Comparison of ENCODE assay signal across 25 cellular contexts in the genomic region with DNA sequence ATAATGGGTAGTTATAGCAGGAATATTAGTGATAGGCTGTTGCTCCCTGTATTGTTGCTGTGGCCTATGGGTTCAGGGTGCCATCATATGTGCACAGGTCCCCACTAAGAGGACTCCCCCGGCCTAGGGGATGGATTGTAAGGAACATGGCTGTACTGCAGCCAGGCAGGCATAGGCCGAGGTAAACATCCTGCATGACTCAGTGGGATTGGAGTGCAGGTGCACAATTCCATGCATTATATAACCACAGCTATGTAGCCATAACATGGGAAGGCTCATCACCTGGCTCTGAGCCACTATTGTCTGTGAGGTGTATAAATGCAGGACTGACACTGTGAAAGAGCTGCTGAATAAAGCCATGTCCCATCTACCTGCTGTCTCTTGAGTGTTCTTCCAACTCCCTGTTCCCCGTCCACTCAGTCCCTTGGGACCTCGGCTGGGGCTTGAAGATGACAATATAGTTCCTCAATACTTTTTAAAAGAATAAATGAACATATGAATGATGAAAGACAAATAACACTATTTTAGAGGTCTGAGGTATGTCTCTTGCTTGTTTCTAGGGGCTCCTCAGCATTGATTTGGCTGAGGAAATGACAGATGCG.
DNase-seq lines count a peak whose midpoint lies in the region; ATAC-seq, FAIRE-seq and TF ChIP-seq lines count a peak whose summit lies in the region.
"Had no signal": no experiment of that assay in that cellular context is flagged by ENCODE, and none has a peak within 500 bp of the region (broad histone marks: within the 10 kb centered on the region; RNA-seq: fewer than 3 reads in every experiment).

No MANE protein-coding gene starts in this region.

- TF ChIP-seq CTCF in MCF 10A (IDR thresholded peaks at IDR 0.05; ENCODE audit: unreplicated experiment) (no peak), breast epithelium (IDR thresholded peaks at IDR 0.05) (no peak), OCI-LY7 (conservative IDR thresholded peaks at IDR 0.05; ENCODE audit: low read length) (no peak), bronchial epithelial cell (IDR thresholded peaks at IDR 0.05; ENCODE audit: insufficient read depth, low read length, severe bottlenecking) (no peak), gastroesophageal sphincter (IDR thresholded peaks at IDR 0.05) (no peak), hepatocyte (IDR thresholded peaks at IDR 0.05; ENCODE audit: poor library complexity) (no peak)

- FAIRE-seq in bronchial epithelial cell (lab: Jason Lieb, UNC), result no peak
- FAIRE-seq: A549, GM12891, GM18507, H54 had no signal

- H4K20me1 ChIP-seq in OCI-LY7 (ENCODE audit: insufficient read depth, low read length) (no peaks in the 10 kb centered on the region), hepatocyte (ENCODE audit: insufficient read depth, poor library complexity, severe bottlenecking) (no peaks in the 10 kb centered on the region)
- H4K20me1 ChIP-seq: BLaER1 treated with 17β-estradiol and CSF1 and Interleukin-3, amounts not matched to agents 10 nM and 100 nM had no signal

- no peak overlapping the region for H3K4me3 ChIP-seq in breast epithelium
- no peak overlapping the region for H3K4me3 ChIP-seq in OCI-LY7 (ENCODE audit: low read depth, low read length, poor library complexity, severe bottlenecking)
- H3K4me3 ChIP-seq in bronchial epithelial cell (ENCODE audit: low read depth, low read length), result no peak overlapping the region
- H3K4me3 ChIP-seq in gastroesophageal sphincter, result no peak overlapping the region
- no peak overlapping the region for H3K4me3 ChIP-seq in hepatocyte
- H3K4me3 ChIP-seq: A549; BLaER1 treated with 17β-estradiol and CSF1 and Interleukin-3, amounts not matched to agents 10 nM and 100 nM; HAP-1 had no signal

- H3K9me3 Mint-ChIP-seq in MCF 10A (ENCODE audit: unreplicated experiment), result peaks cover 6% of the 10 kb centered on the region
- H3K9me3 Mint-ChIP-seq: CD4-positive, alpha-beta T cell had no signal

- peak; percentile 3 for DNase-seq in MCF 10A (ENCODE audit: unreplicated experiment)
- no peak for DNase-seq in breast epithelium (ENCODE audit: low spot score in 2 of 2)
- peak; percentile 3 for DNase-seq in OCI-LY7 (ENCODE audit: low spot score)
- DNase-seq in bronchial epithelial cell (ENCODE audit: low read depth), result peak; percentile 4
- no peak for DNase-seq in hepatocyte (ENCODE audit: low spot score)
- no peak for DNase-seq in activated CD8-positive, alpha-beta memory T cell treated with anti-CD3 and anti-CD28 coated beads, Interleukin-2, amount 50 U/mL, for 4 hours
- no peak for DNase-seq in NCI-H2171 treated with DMSO at 0.1 percent for 48 hours (lab: John Stamatoyannopoulos, UW)
- DNase-seq: 8988T; ACHN; AML-193; BE2C; Calu3; CD4-positive, alpha-beta T cell; COR-L47; DMS79; GF-D8; GOT3 had no signal

- TF ChIP-seq EP300 in gastroesophageal sphincter (IDR thresholded peaks at IDR 0.05), result no peak

- intact Hi-C loops in MCF 10A (cut with micrococcal nuclease), result no loop called here
- intact Hi-C loops in breast epithelium (cut with DNase I; ENCODE audit: low total_unique reads), result no loop called here
- intact Hi-C loops in OCI-LY7 (cut with micrococcal nuclease; ENCODE audit: unreplicated experiment), result loop anchor here (10.0 kb wide), 1 partner anchor 1035 kb away; no protein-coding TSS in a partner anchor

- H3K4me1 ChIP-seq in breast epithelium (no peaks in the 10 kb centered on the region), OCI-LY7 (ENCODE audit: insufficient read depth, low read length, poor library complexity, severe bottlenecking) (no peaks in the 10 kb centered on the region), gastroesophageal sphincter (no peaks in the 10 kb centered on the region), hepatocyte (ENCODE audit: insufficient read depth) (no peaks in the 10 kb centered on the region)
- H3K4me1 ChIP-seq: A549; BE2C; BLaER1 treated with 17β-estradiol and CSF1 and Interleukin-3, amounts not matched to agents 10 nM and 100 nM; HAP-1 had no signal

- H3K27ac Mint-ChIP-seq in MCF 10A (ENCODE audit: low read depth, unreplicated experiment), result no peak overlapping the region
- H3K27ac Mint-ChIP-seq: CD14-positive monocyte; CD4-positive, alpha-beta T cell had no signal

- H3K4me3 Mint-ChIP-seq in MCF 10A (ENCODE audit: unreplicated experiment), result no peak overlapping the region
- H3K4me3 Mint-ChIP-seq: CD14-positive monocyte; CD4-positive, alpha-beta T cell had no signal

- CTCF ChIA-PET in MCF 10A (lab: Yijun Ruan, JAX) (interaction anchor here (0.7 to 0.9 kb wide), 2 partner anchors 11 to 129 kb away, joined by 3 to 4 read pairs; no protein-coding TSS in a partner anchor), OCI-LY7 (lab: Charles Lee; ENCODE audit: unreplicated experiment) (no interaction called here)

- H2AFZ ChIP-seq in OCI-LY7 (ENCODE audit: low read length) (no peak overlapping the region), hepatocyte (no peak overlapping the region)

- no peaks in the 10 kb centered on the region for H3K4me1 Mint-ChIP-seq in MCF 10A (ENCODE audit: insufficient read depth, unreplicated experiment)

- H3K79me2 ChIP-seq in OCI-LY7 (ENCODE audit: insufficient read depth, low read depth, low read length) (no peaks in the 10 kb centered on the region), hepatocyte (no peaks in the 10 kb centered on the region)

- ATAC-seq in gastroesophageal sphincter, result peak; percentile 27
- ATAC-seq: A549 had no signal

- H3K27me3 ChIP-seq in breast epithelium, result no peaks in the 10 kb centered on the region
- no peaks in the 10 kb centered on the region for H3K27me3 ChIP-seq in bronchial epithelial cell (ENCODE audit: control insufficient read depth, insufficient read depth, low read length)
- H3K27me3 ChIP-seq in gastroesophageal sphincter, result no peaks in the 10 kb centered on the region
- H3K27me3 ChIP-seq in hepatocyte, result no peaks in the 10 kb centered on the region
- H3K27me3 ChIP-seq: BE2C; BLaER1 treated with 17β-estradiol and CSF1 and Interleukin-3, amounts not matched to agents 10 nM and 100 nM had no signal

- WGBS in gastroesophageal sphincter (ENCODE audit: low coverage in 1 of 2), 2 donors, result 69 to 91% methylated on average over 2 to 5 of the region's 5 CpGs
- WGBS in hepatocyte (ENCODE audit: low lambda C conversion rate, missing lambda C conversion rate), result 73% methylated on average over 5 of the region's 5 CpGs

- H3K9me3 ChIP-seq in breast epithelium (peaks cover 0 to 14% of the 10 kb centered on the region in 2 donors), OCI-LY7 (ENCODE audit: low read length) (no peaks in the 10 kb centered on the region), gastroesophageal sphincter (no peaks in the 10 kb centered on the region), hepatocyte (ENCODE audit: low read depth) (no peaks in the 10 kb centered on the region)
- H3K9me3 ChIP-seq: A549, BE2C, HAP-1 had no signal

- no peak overlapping the region for H3K27ac ChIP-seq in breast epithelium
- H3K27ac ChIP-seq in OCI-LY7 (ENCODE audit: low read depth, low read length, poor library complexity, severe bottlenecking), result no peak overlapping the region
- H3K27ac ChIP-seq in gastroesophageal sphincter, result no peak overlapping the region
- no peak overlapping the region for H3K27ac ChIP-seq in hepatocyte
- H3K27ac ChIP-seq: A549; BLaER1 treated with 17β-estradiol and CSF1 and Interleukin-3, amounts not matched to agents 10 nM and 100 nM had no signal

- no peak for TF ChIP-seq POLR2A in breast epithelium (IDR thresholded peaks at IDR 0.05)
- no peak for TF ChIP-seq POLR2A in gastroesophageal sphincter (IDR thresholded peaks at IDR 0.05)

- H3K27me3 Mint-ChIP-seq in MCF 10A (ENCODE audit: insufficient read depth, unreplicated experiment), result no peaks in the 10 kb centered on the region
- H3K27me3 Mint-ChIP-seq: CD4-positive, alpha-beta T cell had no signal

- H3K4me2 ChIP-seq in OCI-LY7 (ENCODE audit: low read length), result no peak overlapping the region
- H3K4me2 ChIP-seq in hepatocyte, result no peak overlapping the region
- H3K4me2 ChIP-seq: A549; BLaER1 treated with 17β-estradiol and CSF1 and Interleukin-3, amounts not matched to agents 10 nM and 100 nM had no signal

- H3K9me2 ChIP-seq in OCI-LY7 (ENCODE audit: insufficient read depth, low read length), result no peaks in the 10 kb centered on the region
- no peaks in the 10 kb centered on the region for H3K9me2 ChIP-seq in hepatocyte (replicated peaks; ENCODE audit: insufficient read depth)

- H3K36me3 ChIP-seq in breast epithelium, result no peaks in the 10 kb centered on the region
- H3K36me3 ChIP-seq in OCI-LY7 (ENCODE audit: insufficient read depth, low read length), result no peaks in the 10 kb centered on the region
- no peaks in the 10 kb centered on the region for H3K36me3 ChIP-seq in bronchial epithelial cell (ENCODE audit: control insufficient read depth, insufficient read depth, low read length)
- H3K36me3 ChIP-seq in gastroesophageal sphincter, result no peaks in the 10 kb centered on the region
- H3K36me3 ChIP-seq in hepatocyte (replicated peaks; ENCODE audit: insufficient read depth, low read depth), result no peaks in the 10 kb centered on the region
- H3K36me3 ChIP-seq: BE2C; BLaER1 treated with 17β-estradiol and CSF1 and Interleukin-3, amounts not matched to agents 10 nM and 100 nM; HAP-1 had no signal

- H3K36me3 Mint-ChIP-seq in MCF 10A (ENCODE audit: insufficient read depth, unreplicated experiment), result peaks cover 6% of the 10 kb centered on the region
- H3K36me3 Mint-ChIP-seq: CD14-positive monocyte had no signal

- BruUV-seq in MCF 10A (replicated peaks; lab: Mats Ljungman, UMichigan), result no TSS peak
- BruUV-seq in OCI-LY7 (replicated peaks; lab: Mats Ljungman, UMichigan), result no TSS peak

- POLR2A ChIA-PET in MCF 10A (lab: Yijun Ruan, JAX) (no interaction called here), OCI-LY7 (lab: Charles Lee) (interaction anchor here (0.6 kb wide), 1 partner anchor 688 kb away, joined by 5 read pairs; no protein-coding TSS in a partner anchor)

Comparison
In these comparisons a context has a peak if more than half of its experiments do, and no peak if none do; other contexts are left out.
1. DNase-seq: peak in MCF 10A (single experiment), OCI-LY7 (single experiment) and bronchial epithelial cell (single experiment); none in breast epithelium (0 of 2), hepatocyte (single experiment), activated CD8-positive, alpha-beta memory T cell treated with anti-CD3 and anti-CD28 coated beads, Interleukin-2, amount 50 U/mL, for 4 hours (single experiment) and NCI-H2171 treated with DMSO at 0.1 percent for 48 hours (single experiment).